In genomic region chr6:43277643-43278523, GRCh38 we compare ENCODE assay signal across 1 cellular context.
TF ChIP-seq lines count a peak whose summit lies in the region.

No MANE protein-coding gene starts in this region.

TF ChIP-seq in HepG2, 621 proteins besides CTCF, POLR2A, EP300 and RAD21 (continued from another document and continues in another):
- TF ChIP-seq, protein P1, sequence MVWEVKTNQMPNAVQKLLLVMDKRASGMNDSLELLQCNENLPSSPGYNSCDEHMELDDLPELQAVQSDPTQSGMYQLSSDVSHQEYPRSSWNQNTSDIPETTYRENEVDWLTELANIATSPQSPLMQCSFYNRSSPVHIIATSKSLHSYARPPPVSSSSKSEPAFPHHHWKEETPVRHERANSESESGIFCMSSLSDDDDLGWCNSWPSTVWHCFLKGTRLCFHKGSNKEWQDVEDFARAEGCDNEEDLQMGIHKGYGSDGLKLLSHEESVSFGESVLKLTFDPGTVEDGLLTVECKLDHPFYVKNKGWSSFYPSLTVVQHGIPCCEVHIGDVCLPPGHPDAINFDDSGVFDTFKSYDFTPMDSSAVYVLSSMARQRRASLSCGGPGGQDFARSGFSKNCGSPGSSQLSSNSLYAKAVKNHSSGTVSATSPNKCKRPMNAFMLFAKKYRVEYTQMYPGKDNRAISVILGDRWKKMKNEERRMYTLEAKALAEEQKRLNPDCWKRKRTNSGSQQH (CRISPR knock-in tag; IDR thresholded peaks at IDR 0.05; ENCODE audit: low read depth): peak; percentile 77
- TF ChIP-seq E2F2 (CRISPR knock-in tag; IDR thresholded peaks at IDR 0.05; ENCODE audit: borderline replicate concordance): no peak
- TF ChIP-seq STAT6 (CRISPR knock-in tag; IDR thresholded peaks at IDR 0.05; ENCODE audit: borderline replicate concordance): no peak
- TF ChIP-seq ZNF44 (CRISPR knock-in tag; IDR thresholded peaks at IDR 0.05): no peak
- no peak for TF ChIP-seq U2AF1 (optimal IDR thresholded peaks at IDR 0.05; ENCODE audit: low read depth, low read length)
- no peak for TF ChIP-seq ZNF232 (CRISPR knock-in tag; IDR thresholded peaks at IDR 0.05; ENCODE audit: borderline replicate concordance)
- peak; percentile 19; the same call in 1 of the 2 replicates for TF ChIP-seq ZNF142 (CRISPR knock-in tag; IDR thresholded peaks at IDR 0.05)
- TF ChIP-seq EEA1 (CRISPR knock-in tag; IDR thresholded peaks at IDR 0.05; ENCODE audit: borderline replicate concordance): 0 out of 2 replicates have a peak, but pooled peaks have one; percentile 45
- TF ChIP-seq SATB2 (CRISPR knock-in tag; IDR thresholded peaks at IDR 0.05): no peak
- no peak for TF ChIP-seq BRF2 (CRISPR knock-in tag; IDR thresholded peaks at IDR 0.05)
- no peak for TF ChIP-seq SRSF4 (IDR thresholded peaks at IDR 0.05; ENCODE audit: low read depth, low read length, poor library complexity, severe bottlenecking)
- TF ChIP-seq, protein P2, sequence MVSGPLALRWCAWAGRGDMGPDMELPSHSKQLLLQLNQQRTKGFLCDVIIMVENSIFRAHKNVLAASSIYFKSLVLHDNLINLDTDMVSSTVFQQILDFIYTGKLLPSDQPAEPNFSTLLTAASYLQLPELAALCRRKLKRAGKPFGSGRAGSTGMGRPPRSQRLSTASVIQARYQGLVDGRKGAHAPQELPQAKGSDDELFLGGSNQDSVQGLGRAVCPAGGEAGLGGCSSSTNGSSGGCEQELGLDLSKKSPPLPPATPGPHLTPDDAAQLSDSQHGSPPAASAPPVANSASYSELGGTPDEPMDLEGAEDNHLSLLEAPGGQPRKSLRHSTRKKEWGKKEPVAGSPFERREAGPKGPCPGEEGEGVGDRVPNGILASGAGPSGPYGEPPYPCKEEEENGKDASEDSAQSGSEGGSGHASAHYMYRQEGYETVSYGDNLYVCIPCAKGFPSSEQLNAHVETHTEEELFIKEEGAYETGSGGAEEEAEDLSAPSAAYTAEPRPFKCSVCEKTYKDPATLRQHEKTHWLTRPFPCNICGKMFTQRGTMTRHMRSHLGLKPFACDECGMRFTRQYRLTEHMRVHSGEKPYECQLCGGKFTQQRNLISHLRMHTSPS (CRISPR knock-in tag; IDR thresholded peaks at IDR 0.05; ENCODE audit: low read depth): no peak; the same call in 1 of the 2 replicates
- TF ChIP-seq ZHX1 (CRISPR knock-in tag; IDR thresholded peaks at IDR 0.05; ENCODE audit: low read depth): peak; percentile 57; the same call in 1 of the 2 replicates
- 0 out of 2 replicates have a peak, but pooled peaks have one; percentile 15 for TF ChIP-seq ZNF343 (CRISPR knock-in tag; IDR thresholded peaks at IDR 0.05)
- TF ChIP-seq, protein P3, sequence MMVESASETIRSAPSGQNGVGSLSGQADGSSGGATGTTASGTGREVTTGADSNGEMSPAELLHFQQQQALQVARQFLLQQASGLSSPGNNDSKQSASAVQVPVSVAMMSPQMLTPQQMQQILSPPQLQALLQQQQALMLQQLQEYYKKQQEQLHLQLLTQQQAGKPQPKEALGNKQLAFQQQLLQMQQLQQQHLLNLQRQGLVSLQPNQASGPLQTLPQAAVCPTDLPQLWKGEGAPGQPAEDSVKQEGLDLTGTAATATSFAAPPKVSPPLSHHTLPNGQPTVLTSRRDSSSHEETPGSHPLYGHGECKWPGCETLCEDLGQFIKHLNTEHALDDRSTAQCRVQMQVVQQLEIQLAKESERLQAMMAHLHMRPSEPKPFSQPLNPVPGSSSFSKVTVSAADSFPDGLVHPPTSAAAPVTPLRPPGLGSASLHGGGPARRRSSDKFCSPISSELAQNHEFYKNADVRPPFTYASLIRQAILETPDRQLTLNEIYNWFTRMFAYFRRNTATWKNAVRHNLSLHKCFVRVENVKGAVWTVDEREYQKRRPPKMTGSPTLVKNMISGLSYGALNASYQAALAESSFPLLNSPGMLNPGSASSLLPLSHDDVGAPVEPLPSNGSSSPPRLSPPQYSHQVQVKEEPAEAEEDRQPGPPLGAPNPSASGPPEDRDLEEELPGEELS (CRISPR knock-in tag; IDR thresholded peaks at IDR 0.05): no peak
- TF ChIP-seq LBX2 (CRISPR knock-in tag; IDR thresholded peaks at IDR 0.05; ENCODE audit: borderline replicate concordance): no peak
- no peak for TF ChIP-seq PBX3 (CRISPR knock-in tag; IDR thresholded peaks at IDR 0.05; ENCODE audit: borderline replicate concordance)
- TF ChIP-seq SMARCC2 (IDR thresholded peaks at IDR 0.05): no peak
- TF ChIP-seq ZNF260 (CRISPR knock-in tag; IDR thresholded peaks at IDR 0.05; ENCODE audit: borderline replicate concordance, low read depth): no peak
- TF ChIP-seq ZNF432 (CRISPR knock-in tag; IDR thresholded peaks at IDR 0.05; ENCODE audit: borderline replicate concordance): no peak
- TF ChIP-seq HNF4G (IDR thresholded peaks at IDR 0.05; ENCODE audit: borderline replicate concordance, low read depth, low read length): peak; percentile 92
- TF ChIP-seq HNF4G (CRISPR knock-in tag; IDR thresholded peaks at IDR 0.05; ENCODE audit: borderline replicate concordance, low read depth): peak; percentile 94
- TF ChIP-seq AKAP8 (CRISPR knock-in tag; IDR thresholded peaks at IDR 0.05): peak; percentile 38; the same call in 1 of the 2 replicates
- TF ChIP-seq SIX1 (CRISPR knock-in tag; IDR thresholded peaks at IDR 0.05; ENCODE audit: borderline replicate concordance): no peak
- TF ChIP-seq ADNP (CRISPR knock-in tag; IDR thresholded peaks at IDR 0.05): no peak
- TF ChIP-seq, protein P4, sequence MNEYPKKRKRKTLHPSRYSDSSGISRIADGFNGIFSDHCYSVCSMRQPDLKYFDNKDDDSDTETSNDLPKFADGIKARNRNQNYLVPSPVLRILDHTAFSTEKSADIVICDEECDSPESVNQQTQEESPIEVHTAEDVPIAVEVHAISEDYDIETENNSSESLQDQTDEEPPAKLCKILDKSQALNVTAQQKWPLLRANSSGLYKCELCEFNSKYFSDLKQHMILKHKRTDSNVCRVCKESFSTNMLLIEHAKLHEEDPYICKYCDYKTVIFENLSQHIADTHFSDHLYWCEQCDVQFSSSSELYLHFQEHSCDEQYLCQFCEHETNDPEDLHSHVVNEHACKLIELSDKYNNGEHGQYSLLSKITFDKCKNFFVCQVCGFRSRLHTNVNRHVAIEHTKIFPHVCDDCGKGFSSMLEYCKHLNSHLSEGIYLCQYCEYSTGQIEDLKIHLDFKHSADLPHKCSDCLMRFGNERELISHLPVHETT (CRISPR knock-in tag; conservative IDR thresholded peaks at IDR 0.05): peak; percentile 1; the same call in 1 of the 2 replicates
